12 cellular contexts compared by ENCODE assay signal in the genomic region with DNA sequence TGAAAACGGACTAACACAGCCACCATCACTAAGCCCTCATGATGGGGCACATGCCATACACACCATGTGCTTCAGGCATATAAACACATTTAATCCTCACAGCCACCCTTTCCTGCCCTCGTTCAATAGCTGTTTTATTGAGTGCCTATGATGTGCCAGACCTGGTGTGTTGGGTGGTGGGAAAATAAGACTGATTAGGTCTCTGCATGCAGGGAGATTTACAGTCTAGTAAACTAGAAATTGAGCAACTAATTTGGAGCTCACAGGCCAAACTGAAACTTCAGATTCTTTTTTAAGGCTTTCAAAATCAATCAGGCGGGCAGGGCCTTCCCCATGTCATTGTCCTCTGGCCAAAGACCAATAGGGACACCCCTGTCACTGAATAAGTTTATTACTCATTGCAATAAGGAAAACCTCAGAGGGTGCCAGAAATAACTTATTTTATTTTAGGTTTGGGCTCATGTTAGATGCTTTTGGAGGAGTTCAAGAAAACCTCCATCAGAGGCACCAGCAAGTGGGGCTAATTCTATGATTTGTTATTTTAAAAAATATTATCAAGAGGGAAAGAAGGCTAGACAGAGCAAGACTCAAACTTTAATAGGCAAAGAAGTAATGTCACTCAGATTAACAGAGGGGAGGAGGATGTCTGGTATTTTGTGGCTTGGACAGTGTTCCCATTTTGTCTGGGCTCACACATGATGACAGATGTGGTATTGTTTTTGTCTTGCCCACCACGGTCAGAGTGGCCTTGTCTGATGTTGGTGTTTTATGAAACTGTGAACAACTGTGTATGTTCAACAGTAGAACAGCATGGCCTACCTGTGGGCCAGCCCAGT. TPM values are rescaled to one million over a fixed set of nuclear protein-coding genes. Genes with fewer than 3 reads are reported as not detected.
A peak's percentile ranks its signal among the peaks of the same experiment; 100 is the strongest.
DNase-seq lines count a peak whose midpoint lies in the region; ATAC-seq and TF ChIP-seq lines count a peak whose summit lies in the region.
"Had no signal": no experiment of that assay in that cellular context is flagged by ENCODE, and none has a peak within 500 bp of the region (broad histone marks: within the 10 kb centered on the region; RNA-seq: fewer than 3 reads in every experiment).

No MANE protein-coding gene starts in this region.

- H3K27ac ChIP-seq in uterus (no peak overlapping the region), tibial nerve (no peak overlapping the region)

- H3K4me1 Mint-ChIP-seq in activated naive CD8-positive, alpha-beta T cell treated with anti-CD3 and anti-CD28 coated beads, Interleukin-2, amount 50 U/mL, for 24 hours: peaks cover 26% of the 10 kb centered on the region
- H3K4me1 Mint-ChIP-seq in activated T-helper 1 cell treated with anti-CD3 and anti-CD28 coated beads, Interleukin-12 subunit alpha, Interleukin-12 subunit beta, Interleukin-2, Interleukin-4 antibody, amounts not matched to agents 30 ng/mL and 10 ng/mL and 1 ng/mL, durations not matched to agents 14 hours and 24 hours and 36 hours (ENCODE audit: low read depth): peaks cover 22% of the 10 kb centered on the region

- DNase-seq in GM20000 (ENCODE audit: low spot score) (peak; percentile 85), uterus (no peak), tibial nerve (ENCODE audit: low spot score in 2 of 2) (no peak), NCI-H2227 (lab: John Stamatoyannopoulos, UW; ENCODE audit: unreplicated experiment) (no peak)
- DNase-seq in activated naive CD8-positive, alpha-beta T cell treated with anti-CD3 and anti-CD28 coated beads, Interleukin-2, amount 50 U/mL, for 24 hours: peak; percentile 28
- no peak for DNase-seq in activated T-helper 1 cell treated with anti-CD3 and anti-CD28 coated beads, Interleukin-12 subunit alpha, Interleukin-12 subunit beta, Interleukin-2, Interleukin-4 antibody, amounts not matched to agents 30 ng/mL and 10 ng/mL and 1 ng/mL, durations not matched to agents 14 hours and 24 hours and 36 hours (ENCODE audit: low spot score)
- DNase-seq: aorta; GDM1; naive thymus-derived CD8-positive, alpha-beta T cell; T-cell had no signal

- H3K36me3 ChIP-seq in uterus: no peaks in the 10 kb centered on the region
- peaks cover 0 to 49% (median 2%) of the 10 kb centered on the region in 3 donors for H3K36me3 ChIP-seq in tibial nerve

- intact Hi-C loops in activated T-helper 1 cell treated with anti-CD3 and anti-CD28 coated beads, Interleukin-12 subunit alpha, Interleukin-12 subunit beta, Interleukin-2, Interleukin-4 antibody, amounts not matched to agents 30 ng/mL and 10 ng/mL and 1 ng/mL, durations not matched to agents 14 hours and 24 hours and 36 hours (cut with micrococcal nuclease): no loop called here
- intact Hi-C loops in uterus (cut with DNase I; ENCODE audit: low total_unique reads): no loop called here

- H3K36me3 Mint-ChIP-seq in activated naive CD8-positive, alpha-beta T cell treated with anti-CD3 and anti-CD28 coated beads, Interleukin-2, amount 50 U/mL, for 24 hours (ENCODE audit: low read depth): peaks cover 21% of the 10 kb centered on the region
- peaks cover 16% of the 10 kb centered on the region for H3K36me3 Mint-ChIP-seq in activated T-helper 1 cell treated with anti-CD3 and anti-CD28 coated beads, Interleukin-12 subunit alpha, Interleukin-12 subunit beta, Interleukin-2, Interleukin-4 antibody, amounts not matched to agents 30 ng/mL and 10 ng/mL and 1 ng/mL, durations not matched to agents 14 hours and 24 hours and 36 hours (ENCODE audit: low read depth)

- TF ChIP-seq EP300 in tibial nerve (IDR thresholded peaks at IDR 0.05): no peak

- H3K27ac Mint-ChIP-seq in activated naive CD8-positive, alpha-beta T cell treated with anti-CD3 and anti-CD28 coated beads, Interleukin-2, amount 50 U/mL, for 24 hours: peak overlapping the region; percentile 90
- no peak overlapping the region for H3K27ac Mint-ChIP-seq in activated T-helper 1 cell treated with anti-CD3 and anti-CD28 coated beads, Interleukin-12 subunit alpha, Interleukin-12 subunit beta, Interleukin-2, Interleukin-4 antibody, amounts not matched to agents 30 ng/mL and 10 ng/mL and 1 ng/mL, durations not matched to agents 14 hours and 24 hours and 36 hours
- H3K27ac Mint-ChIP-seq: T-cell had no signal

- peak overlapping the region; percentile 60 for H3K4me3 Mint-ChIP-seq in activated naive CD8-positive, alpha-beta T cell treated with anti-CD3 and anti-CD28 coated beads, Interleukin-2, amount 50 U/mL, for 24 hours
- no peak overlapping the region for H3K4me3 Mint-ChIP-seq in activated T-helper 1 cell treated with anti-CD3 and anti-CD28 coated beads, Interleukin-12 subunit alpha, Interleukin-12 subunit beta, Interleukin-2, Interleukin-4 antibody, amounts not matched to agents 30 ng/mL and 10 ng/mL and 1 ng/mL, durations not matched to agents 14 hours and 24 hours and 36 hours
- H3K4me3 Mint-ChIP-seq: naive thymus-derived CD8-positive, alpha-beta T cell; T-cell had no signal

- no peaks in the 10 kb centered on the region for H3K9me3 ChIP-seq in uterus
- no peaks in the 10 kb centered on the region for H3K9me3 ChIP-seq in tibial nerve

- TF ChIP-seq CTCF in GM20000 (IDR thresholded peaks at IDR 0.05; ENCODE audit: extremely low read depth, missing control alignments) (no peak), uterus (IDR thresholded peaks at IDR 0.05) (no peak), tibial nerve (IDR thresholded peaks at IDR 0.05) (no peak)

- H3K4me3 ChIP-seq in uterus: no peak overlapping the region
- no peak overlapping the region for H3K4me3 ChIP-seq in tibial nerve

- peak; percentile 75 for ATAC-seq in GM18520 (IDR thresholded peaks at IDR 0.05; ENCODE audit: unreplicated experiment)
- ATAC-seq in HG03103 (IDR thresholded peaks at IDR 0.05; ENCODE audit: low read depth, unreplicated experiment): peak; percentile 82
- ATAC-seq in activated naive CD8-positive, alpha-beta T cell treated with anti-CD3 and anti-CD28 coated beads, Interleukin-2, amount 50 U/mL, for 24 hours: peak; percentile 79
- ATAC-seq: naive thymus-derived CD8-positive, alpha-beta T cell; T-cell had no signal

- TF ChIP-seq POLR2A in uterus (IDR thresholded peaks at IDR 0.05): no peak
- TF ChIP-seq POLR2A in tibial nerve (IDR thresholded peaks at IDR 0.05): no peak

- WGBS in tibial nerve, 2 donors: 52 to 69% methylated on average over 4 of the region's 4 CpGs

- H3K9me3 Mint-ChIP-seq in activated naive CD8-positive, alpha-beta T cell treated with anti-CD3 and anti-CD28 coated beads, Interleukin-2, amount 50 U/mL, for 24 hours: peaks cover 7% of the 10 kb centered on the region
- H3K9me3 Mint-ChIP-seq in activated T-helper 1 cell treated with anti-CD3 and anti-CD28 coated beads, Interleukin-12 subunit alpha, Interleukin-12 subunit beta, Interleukin-2, Interleukin-4 antibody, amounts not matched to agents 30 ng/mL and 10 ng/mL and 1 ng/mL, durations not matched to agents 14 hours and 24 hours and 36 hours: no peaks in the 10 kb centered on the region
- H3K9me3 Mint-ChIP-seq: naive thymus-derived CD8-positive, alpha-beta T cell; T-cell had no signal

- H3K27me3 Mint-ChIP-seq in activated naive CD8-positive, alpha-beta T cell treated with anti-CD3 and anti-CD28 coated beads, Interleukin-2, amount 50 U/mL, for 24 hours: no peaks in the 10 kb centered on the region
- no peaks in the 10 kb centered on the region for H3K27me3 Mint-ChIP-seq in activated T-helper 1 cell treated with anti-CD3 and anti-CD28 coated beads, Interleukin-12 subunit alpha, Interleukin-12 subunit beta, Interleukin-2, Interleukin-4 antibody, amounts not matched to agents 30 ng/mL and 10 ng/mL and 1 ng/mL, durations not matched to agents 14 hours and 24 hours and 36 hours (ENCODE audit: insufficient read depth)
- H3K27me3 Mint-ChIP-seq: naive thymus-derived CD8-positive, alpha-beta T cell; T-cell had no signal

- H3K27me3 ChIP-seq in uterus (no peaks in the 10 kb centered on the region), tibial nerve (no peaks in the 10 kb centered on the region)

- H3K4me1 ChIP-seq in uterus: no peaks in the 10 kb centered on the region
- H3K4me1 ChIP-seq in tibial nerve: peaks cover 0 to 4% (median 0%) of the 10 kb centered on the region in 4 donors

RNA-seq across cellular contexts. Expression of a gene that starts 12.0 kb away (rescaled TPM):
- 12.2 and 12.8 TPM in 2 replicates for total RNA-seq in activated T-helper 1 cell treated with anti-CD3 and anti-CD28 coated beads, Interleukin-12 subunit alpha, Interleukin-12 subunit beta, Interleukin-2, Interleukin-4 antibody, amounts not matched to agents 30 ng/mL and 10 ng/mL and 1 ng/mL, durations not matched to agents 14 hours and 24 hours and 36 hours
- total RNA-seq in uterus (10 to 100 TPM in 2 of 4 donors, 1 to 10 TPM in 2; 5.4 to 23.4 (median 11.2) TPM), tibial nerve (10 to 100 TPM; 14.0 to 19.4 (median 15.9) TPM)

Comparison
In these comparisons a context has a peak if more than half of its experiments do, and no peak if none do; other contexts are left out.
1. DNase-seq: peak in GM20000 (single experiment) and activated naive CD8-positive, alpha-beta T cell treated with anti-CD3 and anti-CD28 coated beads, Interleukin-2, amount 50 U/mL, for 24 hours (single experiment); none in activated T-helper 1 cell treated with anti-CD3 and anti-CD28 coated beads, Interleukin-12 subunit alpha, Interleukin-12 subunit beta, Interleukin-2, Interleukin-4 antibody, amounts not matched to agents 30 ng/mL and 10 ng/mL and 1 ng/mL, durations not matched to agents 14 hours and 24 hours and 36 hours (single experiment), uterus (0 of 2), tibial nerve (0 of 2) and NCI-H2227 (single experiment).
2. Peak in every context shown above with its lines, with median percentiles within 50 percentile points of each other: ATAC-seq.